In genomic region chr11:2930705-2931415, GRCh38 we compare ENCODE assay signal across 9 cellular contexts. TPM values are rescaled to one million over a fixed set of nuclear protein-coding genes. Genes with fewer than 3 reads are reported as not detected.
DNase-seq lines count a peak whose midpoint lies in the region; ATAC-seq and TF ChIP-seq lines count a peak whose summit lies in the region.
"Had no signal": no experiment of that assay in that cellular context is flagged by ENCODE, and none has a peak within 500 bp of the region (broad histone marks: within the 10 kb centered on the region; RNA-seq: fewer than 3 reads in every experiment).

No MANE protein-coding gene starts in this region.

- TF ChIP-seq CTCF in CD4-positive, alpha-beta T cell (IDR thresholded peaks at IDR 0.05) = peak; percentile 56
- peak; percentile 35 for TF ChIP-seq CTCF in fibroblast of pulmonary artery (IDR thresholded peaks at IDR 0.05; ENCODE audit: low read length, missing control alignments)
- TF ChIP-seq CTCF in neural progenitor cell (IDR thresholded peaks at IDR 0.05) = peak; percentile 70

- H3K4me1 Mint-ChIP-seq in CD4-positive, alpha-beta T cell (ENCODE audit: low read depth) = peaks cover 24% of the 10 kb centered on the region
- peaks cover 12% of the 10 kb centered on the region for H3K4me1 Mint-ChIP-seq in neural progenitor cell

- H3K9me3 ChIP-seq in CD4-positive, alpha-beta T cell (ENCODE audit: control insufficient read depth, low read length) = no peaks in the 10 kb centered on the region
- H3K9me3 ChIP-seq in neural progenitor cell (ENCODE audit: low read depth) = no peaks in the 10 kb centered on the region

- no peaks in the 10 kb centered on the region for H3K36me3 Mint-ChIP-seq in CD4-positive, alpha-beta T cell (ENCODE audit: low read depth)
- no peaks in the 10 kb centered on the region for H3K36me3 Mint-ChIP-seq in neural progenitor cell

- peak in 7 of 10 experiments; percentile 24 to 46 (median 39) for DNase-seq in CD4-positive, alpha-beta T cell
- DNase-seq in NCI-H1105 (lab: John Stamatoyannopoulos, UW) (peak; percentile 37), fibroblast of pulmonary artery (ENCODE audit: low read depth) (peak; percentile 49), neural progenitor cell (ENCODE audit: low spot score) (peak; percentile 79), dedifferentiated amniotic fluid mesenchymal stem cell (ENCODE audit: extremely low spot score) (no peak), SIG-M5 treated with dmso at 0.1 percent for 504 hours (lab: John Stamatoyannopoulos, UW; ENCODE audit: unreplicated experiment) (no peak)
- DNase-seq in activated CD8-positive, alpha-beta memory T cell treated with anti-CD3 and anti-CD28 coated beads for 24 hours = peak; percentile 77

- ATAC-seq in CD4-positive, alpha-beta T cell (ENCODE audit: poor library complexity) = no peak
- peak; percentile 32 for ATAC-seq in GM19463 (IDR thresholded peaks at IDR 0.05; ENCODE audit: unreplicated experiment)

- H4K20me1 ChIP-seq in neural progenitor cell (ENCODE audit: low read depth) = peaks cover 20% of the 10 kb centered on the region

- no peak overlapping the region for H3K27ac ChIP-seq in CD4-positive, alpha-beta T cell (ENCODE audit: low read depth, low read length)
- no peak overlapping the region for H3K27ac ChIP-seq in neural progenitor cell
- H3K27ac ChIP-seq: SK-N-MC had no signal

- CTCF ChIA-PET in CD4-positive, alpha-beta T cell (lab: Charles Lee) = interaction anchor here (0.5 to 2.4 kb wide), 6 partner anchors 11 to 399 kb away, joined by 3 to 17 read pairs (median 5); no protein-coding TSS in a partner anchor

- H3K4me2 ChIP-seq in neural progenitor cell = peak overlapping the region; percentile 91

- intact Hi-C loops in CD4-positive, alpha-beta T cell (cut with DNase I, micrococcal nuclease) = loop anchor here in 1 of 2 experiments (1.0 to 2.0 kb wide), 2 partner anchors 160 to 398 kb away; no protein-coding TSS in a partner anchor

- H2AFZ ChIP-seq in neural progenitor cell (replicated peaks) = no peak overlapping the region

- peak overlapping the region; percentile 85 for H3K4me3 Mint-ChIP-seq in CD4-positive, alpha-beta T cell
- H3K4me3 Mint-ChIP-seq in neural progenitor cell = peak overlapping the region; percentile 79

- H3K36me3 ChIP-seq in neural progenitor cell = no peaks in the 10 kb centered on the region

- POLR2A ChIA-PET in CD4-positive, alpha-beta T cell (lab: Charles Lee) = interaction anchor here (0.6 to 2.4 kb wide), 3 partner anchors 15 to 448 kb away, joined by 3 to 11 read pairs (median 7); partner anchors contain the start of gene ZNF195

- peak overlapping the region; percentile 71 for H3K4me3 ChIP-seq in fibroblast of pulmonary artery (replicated peaks; ENCODE audit: low read depth, low read length)
- peak overlapping the region; percentile 16 for H3K4me3 ChIP-seq in neural progenitor cell

- peaks cover 9% of the 10 kb centered on the region for H3F3A ChIP-seq in neural progenitor cell (ENCODE audit: low read depth)

- no peaks in the 10 kb centered on the region for H3K4me1 ChIP-seq in neural progenitor cell

- H3K27me3 Mint-ChIP-seq in CD4-positive, alpha-beta T cell = peaks cover 30% of the 10 kb centered on the region
- peaks cover 32% of the 10 kb centered on the region for H3K27me3 Mint-ChIP-seq in neural progenitor cell (ENCODE audit: insufficient read depth, low read depth)

- no peak overlapping the region for H3K27ac Mint-ChIP-seq in CD4-positive, alpha-beta T cell
- H3K27ac Mint-ChIP-seq in neural progenitor cell = no peak overlapping the region

- no peak overlapping the region for H3K9ac ChIP-seq in neural progenitor cell

- H3K27me3 ChIP-seq in CD4-positive, alpha-beta T cell (ENCODE audit: control insufficient read depth, insufficient read depth, low read length) = peaks cover 21% of the 10 kb centered on the region
- peaks cover 61% of the 10 kb centered on the region for H3K27me3 ChIP-seq in neural progenitor cell

- no peaks in the 10 kb centered on the region for H3K79me2 ChIP-seq in neural progenitor cell (ENCODE audit: low read depth)

- no peaks in the 10 kb centered on the region for H3K9me3 Mint-ChIP-seq in CD4-positive, alpha-beta T cell
- H3K9me3 Mint-ChIP-seq in neural progenitor cell = peaks cover 3% of the 10 kb centered on the region

RNA-seq across cellular contexts. Expression of gene PHLDA2, which starts 1.6 kb away (rescaled TPM):
- 1 to 10 TPM; 1.1 to 1.3 TPM for total RNA-seq in CD4-positive, alpha-beta T cell
- not detected in 2 replicates for total RNA-seq in neural progenitor cell (ENCODE audit: low replicate concordance)

RNA-seq across cellular contexts. Expression of gene CDKN1C, which starts 45.3 kb away (rescaled TPM):
- 1 to 10 TPM; 1.9 to 2.5 TPM for total RNA-seq in CD4-positive, alpha-beta T cell
- total RNA-seq in neural progenitor cell (ENCODE audit: low replicate concordance) = 47.8 and 49.3 TPM in 2 replicates

Comparison
In these comparisons a context has a peak if more than half of its experiments do, and no peak if none do; other contexts are left out.
1. DNase-seq: peak in CD4-positive, alpha-beta T cell (7 of 10), NCI-H1105 (single experiment), activated CD8-positive, alpha-beta memory T cell treated with anti-CD3 and anti-CD28 coated beads for 24 hours (single experiment), fibroblast of pulmonary artery (single experiment) and neural progenitor cell (single experiment); none in dedifferentiated amniotic fluid mesenchymal stem cell (single experiment) and SIG-M5 treated with dmso at 0.1 percent for 504 hours (single experiment).
2. RNA of gene CDKN1C, which starts 45.3 kb away (total RNA-seq): 47.8 to 49.3 TPM in neural progenitor cell; 1.9 to 2.5 TPM in CD4-positive, alpha-beta T cell; every median in the first group is over 10 times any median in the second.
3. Peak in every context shown above with its lines, with median percentiles within 50 percentile points of each other: CTCF ChIP-seq.